Comparison of ENCODE assay signal across 8 cellular contexts in the genomic region with DNA sequence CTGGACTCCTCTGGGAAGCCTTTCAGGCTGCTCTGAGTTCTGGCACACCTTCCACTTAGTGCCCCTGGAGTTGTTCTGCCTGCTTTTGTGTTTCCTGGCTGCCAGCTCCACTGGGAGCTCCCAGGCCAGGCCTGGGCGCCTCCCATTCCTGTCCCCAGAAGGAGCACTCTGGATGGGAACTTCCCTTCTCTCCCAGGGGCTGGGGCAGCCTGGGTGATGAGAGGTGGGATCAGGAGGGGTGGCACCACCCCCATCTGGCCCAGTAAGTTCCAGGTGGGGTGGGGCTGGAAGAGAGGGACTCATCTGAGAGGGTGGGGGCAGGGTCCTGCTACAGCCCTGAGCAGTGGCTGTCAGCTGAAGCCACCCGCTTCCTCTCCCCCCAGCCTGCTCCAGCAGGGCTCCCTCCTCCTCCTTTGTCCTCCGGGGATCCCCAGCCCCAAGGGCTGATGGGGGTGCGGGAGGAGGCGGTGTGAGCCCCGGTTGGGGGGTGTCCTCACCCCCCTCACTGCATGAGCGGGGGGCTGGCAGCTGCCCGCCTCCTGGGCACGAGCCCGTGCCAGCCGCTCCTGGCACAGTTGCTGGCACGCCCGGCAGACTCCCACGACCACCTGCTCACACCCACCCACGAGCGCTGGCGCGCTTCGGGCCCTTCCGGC. TPM values are rescaled to one million over a fixed set of nuclear protein-coding genes. Genes with fewer than 3 reads are reported as not detected.
DNase-seq lines count a peak whose midpoint lies in the region; ATAC-seq and TF ChIP-seq lines count a peak whose summit lies in the region.

No MANE protein-coding gene starts in this region.

- H2AFZ ChIP-seq in SK-N-SH (ENCODE audit: low read depth) = 0 out of 2 replicates have a peak overlapping the region, but pooled peaks have one; percentile 56

- H3K27ac ChIP-seq in BLaER1 = peak overlapping the region; percentile 86
- H3K27ac ChIP-seq in HL-60 (replicated peaks) = peak overlapping the region; percentile 48; the same call in 1 of the 2 replicates
- peak overlapping the region in 1 of 2 experiments; percentile 65; a peak in 2 of 4 replicates for H3K27ac ChIP-seq in SK-N-SH (ENCODE audit: low read depth in 2 of 2, low read length in 1 of 2)
- H3K27ac ChIP-seq in thymus (ENCODE audit: low read depth) = peak overlapping the region; percentile 59

- H3K9me3 ChIP-seq in BLaER1 = no peaks in the 10 kb centered on the region
- H3K9me3 ChIP-seq in SK-N-SH = no peaks in the 10 kb centered on the region
- no peaks in the 10 kb centered on the region for H3K9me3 ChIP-seq in thymus (ENCODE audit: control insufficient read depth)

- H4K20me1 ChIP-seq in BLaER1 (peaks cover 14% of the 10 kb centered on the region; the same call in 1 of the 2 replicates), SK-N-SH (ENCODE audit: insufficient read depth) (no peaks in the 10 kb centered on the region)

- no peaks in the 10 kb centered on the region for H3K79me2 ChIP-seq in SK-N-SH (ENCODE audit: insufficient read depth)

- POLR2A ChIA-PET in SK-N-SH (lab: Yijun Ruan, JAX) = no interaction called here

- no peak for ATAC-seq in GM21825 (IDR thresholded peaks at IDR 0.05; ENCODE audit: unreplicated experiment)

- H3K4me2 ChIP-seq in BLaER1 = peak overlapping the region; percentile 97
- peak overlapping the region; percentile 74; the same call in 1 of the 2 replicates for H3K4me2 ChIP-seq in SK-N-SH

- peaks cover 9% of the 10 kb centered on the region; the same call in 1 of the 2 replicates for H3K36me3 ChIP-seq in BLaER1
- H3K36me3 ChIP-seq in SK-N-SH (replicated peaks in 1 of 2; ENCODE audit: control insufficient read depth in 1 of 2, insufficient read depth in 2 of 2, low read length in 1 of 2) = no peaks in the 10 kb centered on the region
- H3K36me3 ChIP-seq in thymus (ENCODE audit: control insufficient read depth, insufficient read depth) = no peaks in the 10 kb centered on the region

- H3K9ac ChIP-seq in BLaER1 (peak overlapping the region; percentile 73), SK-N-SH (no peak overlapping the region)

- peaks cover 10% of the 10 kb centered on the region for H3F3A ChIP-seq in SK-N-SH (replicated peaks; ENCODE audit: insufficient read depth)

- peak overlapping the region; percentile 73 for H3K4me3 ChIP-seq in BLaER1
- peak overlapping the region; percentile 33 for H3K4me3 ChIP-seq in HL-60 (replicated peaks; ENCODE audit: insufficient read depth, low read length)
- H3K4me3 ChIP-seq in SK-N-SH (ENCODE audit: low read depth in 2 of 2, low read length in 1 of 2) = peak overlapping the region in 1 of 2 experiments; percentile 51; a peak in 2 of 4 replicates
- H3K4me3 ChIP-seq in iPS-11a (ENCODE audit: low read depth, low read length) = peak overlapping the region; percentile 33
- peak overlapping the region; percentile 59 for H3K4me3 ChIP-seq in thymus (ENCODE audit: low read length)

- H3K27me3 ChIP-seq in BLaER1 = peaks cover 24% of the 10 kb centered on the region
- H3K27me3 ChIP-seq in HL-60 (ENCODE audit: insufficient read depth, poor library complexity, severe bottlenecking) = peaks cover 11% of the 10 kb centered on the region
- no peaks in the 10 kb centered on the region for H3K27me3 ChIP-seq in SK-N-SH (ENCODE audit: insufficient read depth)
- H3K27me3 ChIP-seq in thymus (ENCODE audit: control insufficient read depth, insufficient read depth) = no peaks in the 10 kb centered on the region

- TF ChIP-seq RAD21 in SK-N-SH (IDR thresholded peaks at IDR 0.05; ENCODE audit: low read length) = no peak

- no peak for TF ChIP-seq EP300 in SK-N-SH (IDR thresholded peaks at IDR 0.05; ENCODE audit: borderline replicate concordance in 1 of 2, low read depth in 1 of 2, low read length in 1 of 2)

- DNase-seq in HL-60 (ENCODE audit: low read depth in 1 of 2, low spot score in 1 of 2) = no peak
- no peak for DNase-seq in SK-N-SH
- no peak for DNase-seq in COLO829 (ENCODE audit: low spot score)
- no peak for DNase-seq in MV-4-11 (lab: John Stamatoyannopoulos, UW)

- no peaks in the 10 kb centered on the region for H3K9me2 ChIP-seq in SK-N-SH

- WGBS in SK-N-SH (ENCODE audit: low lambda C conversion rate) = 100% methylated on average over 1 of the region's 20 CpGs
- 5% methylated on average over 20 of the region's 20 CpGs for WGBS in thymus

- TF ChIP-seq CTCF in HL-60 (IDR thresholded peaks at IDR 0.05; ENCODE audit: insufficient read depth, low read length) = no peak
- no peak for TF ChIP-seq CTCF in SK-N-SH (IDR thresholded peaks at IDR 0.05)

- H3K4me1 ChIP-seq in BLaER1 = peaks cover 85% of the 10 kb centered on the region
- peaks cover 10 to 70% of the 10 kb centered on the region in 2 experiments; a peak in 2 of 4 replicates for H3K4me1 ChIP-seq in SK-N-SH (ENCODE audit: control insufficient read depth in 1 of 2, insufficient read depth in 2 of 2, low read depth in 1 of 2, low read length in 1 of 2)
- H3K4me1 ChIP-seq in thymus (ENCODE audit: control insufficient read depth, insufficient read depth, low read length) = peaks cover 46% of the 10 kb centered on the region

- CTCF ChIA-PET in SK-N-SH (lab: Yijun Ruan, JAX) = interaction anchor here (1.0 to 2.2 kb wide), 2 partner anchors 58 to 70 kb away, joined by 3 to 6 read pairs; no protein-coding TSS in a partner anchor

TF ChIP-seq in SK-N-SH, 30 proteins besides CTCF, POLR2A, EP300 and RAD21:
- TF ChIP-seq MEF2A (IDR thresholded peaks at IDR 0.05; ENCODE audit: borderline replicate concordance, low read depth) = no peak
- TF ChIP-seq SMC3 (IDR thresholded peaks at IDR 0.05; ENCODE audit: low read depth, low read length) = no peak
- TF ChIP-seq FOSL2 (IDR thresholded peaks at IDR 0.05; ENCODE audit: borderline replicate concordance, low read depth) = no peak
- TF ChIP-seq, protein P1, sequence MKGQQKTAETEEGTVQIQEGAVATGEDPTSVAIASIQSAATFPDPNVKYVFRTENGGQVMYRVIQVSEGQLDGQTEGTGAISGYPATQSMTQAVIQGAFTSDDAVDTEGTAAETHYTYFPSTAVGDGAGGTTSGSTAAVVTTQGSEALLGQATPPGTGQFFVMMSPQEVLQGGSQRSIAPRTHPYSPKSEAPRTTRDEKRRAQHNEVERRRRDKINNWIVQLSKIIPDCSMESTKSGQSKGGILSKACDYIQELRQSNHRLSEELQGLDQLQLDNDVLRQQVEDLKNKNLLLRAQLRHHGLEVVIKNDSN (IDR thresholded peaks at IDR 0.05; ENCODE audit: borderline replicate concordance, low read depth) = no peak
- TF ChIP-seq, protein P2, sequence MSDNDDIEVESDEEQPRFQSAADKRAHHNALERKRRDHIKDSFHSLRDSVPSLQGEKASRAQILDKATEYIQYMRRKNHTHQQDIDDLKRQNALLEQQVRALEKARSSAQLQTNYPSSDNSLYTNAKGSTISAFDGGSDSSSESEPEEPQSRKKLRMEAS (IDR thresholded peaks at IDR 0.05; ENCODE audit: low read depth) = no peak

RNA-seq across cellular contexts. Expression of a gene that starts 4.7 kb away (rescaled TPM):
- polyA plus RNA-seq in SK-N-SH (2012; rRNA removed) = 0.11 and 0.35 TPM in 2 replicates
- 0.24 and 0.33 TPM in 2 replicates for polyA plus RNA-seq in SK-N-SH (2012; cell fraction: cytosol; rRNA removed)
- 0.50 and 0.55 TPM in 2 replicates for polyA plus RNA-seq in SK-N-SH (2012; cell fraction: nucleus; rRNA removed)
- polyA plus RNA-seq in thymus = 1.1 TPM
